ENCODE assay signal across 24 cellular contexts in genomic region chr5:8831854-8832253, GRCh38.
DNase-seq lines count a peak whose midpoint lies in the region; ATAC-seq and TF ChIP-seq lines count a peak whose summit lies in the region.
"Had no signal": no experiment of that assay in that cellular context is flagged by ENCODE, and none has a peak within 500 bp of the region (broad histone marks: within the 10 kb centered on the region; RNA-seq: fewer than 3 reads in every experiment).

No MANE protein-coding gene starts in this region.

- H3K36me3 ChIP-seq in breast epithelium, result no peaks in the 10 kb centered on the region
- H3K36me3 ChIP-seq: HAP-1, SJCRH30 had no signal

- no peak overlapping the region for H3K27ac ChIP-seq in breast epithelium
- H3K27ac ChIP-seq: 22Rv1, HL-60, SJCRH30 had no signal

- H3K4me3 ChIP-seq in breast epithelium (no peak overlapping the region), choroid plexus epithelial cell (ENCODE audit: low read depth, low read length) (no peak overlapping the region), foreskin fibroblast (ENCODE audit: low read depth in 1 of 2, low read length in 2 of 2) (no peak overlapping the region)
- H3K4me3 ChIP-seq: HAP-1, SJCRH30 had no signal

- H3K4me3 Mint-ChIP-seq in MCF 10A (ENCODE audit: unreplicated experiment) (no peak overlapping the region), T-helper 17 cell (no peak overlapping the region), T-cell (no peak overlapping the region)
- H3K4me3 Mint-ChIP-seq: CD8-positive, alpha-beta T cell had no signal

- intact Hi-C loops in MCF 10A (cut with micrococcal nuclease), result no loop called here
- intact Hi-C loops in breast epithelium (cut with DNase I; ENCODE audit: low total_unique reads), result no loop called here

- no peak for TF ChIP-seq CTCF in MCF 10A (IDR thresholded peaks at IDR 0.05; ENCODE audit: unreplicated experiment)
- no peak for TF ChIP-seq CTCF in breast epithelium (IDR thresholded peaks at IDR 0.05)
- no peak for TF ChIP-seq CTCF in choroid plexus epithelial cell (conservative IDR thresholded peaks at IDR 0.05; ENCODE audit: low read depth, low read length)
- no peak for TF ChIP-seq CTCF in foreskin fibroblast (IDR thresholded peaks at IDR 0.05; ENCODE audit: low read depth, low read length)

- H3K9me3 Mint-ChIP-seq in MCF 10A (ENCODE audit: unreplicated experiment), result no peaks in the 10 kb centered on the region
- peaks cover 5 to 14% (median 10%) of the 10 kb centered on the region in 3 donors for H3K9me3 Mint-ChIP-seq in T-cell

- CTCF ChIA-PET in MCF 10A (lab: Yijun Ruan, JAX) (no interaction called here), T-cell (lab: Charles Lee) (interaction anchor here in 1 of 2 donors (0.7 kb wide), 1 partner anchor 488 kb away, joined by 7 read pairs; no protein-coding TSS in a partner anchor)

- H3K4me1 Mint-ChIP-seq in MCF 10A (ENCODE audit: insufficient read depth, unreplicated experiment) (peaks cover 41% of the 10 kb centered on the region), T-helper 17 cell (no peaks in the 10 kb centered on the region), T-cell (no peaks in the 10 kb centered on the region)

- no TSS peak for BruUV-seq in MCF 10A (replicated peaks; lab: Mats Ljungman, UMichigan)

- no peaks in the 10 kb centered on the region for H3K27me3 Mint-ChIP-seq in MCF 10A (ENCODE audit: insufficient read depth, unreplicated experiment)
- H3K27me3 Mint-ChIP-seq in T-helper 17 cell, result no peaks in the 10 kb centered on the region
- H3K27me3 Mint-ChIP-seq in T-cell, result no peaks in the 10 kb centered on the region

- ATAC-seq in T-helper 17 cell, result no peak
- ATAC-seq in T-cell (replicated peaks in 1 of 4), result no peak
- ATAC-seq: CD8-positive, alpha-beta T cell; HepG2 had no signal

- no peaks in the 10 kb centered on the region for H3K36me3 Mint-ChIP-seq in MCF 10A (ENCODE audit: insufficient read depth, unreplicated experiment)
- H3K36me3 Mint-ChIP-seq in T-helper 17 cell (ENCODE audit: low read depth), result no peaks in the 10 kb centered on the region
- no peaks in the 10 kb centered on the region for H3K36me3 Mint-ChIP-seq in T-cell
- H3K36me3 Mint-ChIP-seq: CD8-positive, alpha-beta T cell had no signal

- H3K9me3 ChIP-seq in breast epithelium, result no peaks in the 10 kb centered on the region
- no peaks in the 10 kb centered on the region for H3K9me3 ChIP-seq in T-helper 17 cell (ENCODE audit: control insufficient read depth, low read length, poor library complexity, severe bottlenecking)
- H3K9me3 ChIP-seq: HAP-1, SJCRH30 had no signal

- DNase-seq in MCF 10A (ENCODE audit: unreplicated experiment) (no peak), breast epithelium (ENCODE audit: low spot score in 2 of 2) (no peak), choroid plexus epithelial cell (ENCODE audit: low read depth) (peak; percentile 37), foreskin fibroblast (peak; percentile 28 to 31), NCI-H2029 treated with DMSO at 0.1 percent for 48 hours (lab: John Stamatoyannopoulos, UW) (no peak), T-helper 17 cell (no peak), T-cell (no peak)
- DNase-seq in central memory CD4-positive, alpha-beta T cell, result no peak
- DNase-seq: AML-193; C1 segment of cervical spinal cord; CD8-positive, alpha-beta T cell; DMS153; KBM-7; NCI-H1092; NCI-H1436; NCI-H187 treated with DMSO at 0.1 percent for 48 hours; NCI-H226; NCI-H524; NCI-H82; SJCRH30 had no signal

- H3K27me3 ChIP-seq in breast epithelium, result no peaks in the 10 kb centered on the region
- H3K27me3 ChIP-seq: SJCRH30 had no signal

- peak overlapping the region; percentile 63 for H3K27ac Mint-ChIP-seq in MCF 10A (ENCODE audit: low read depth, unreplicated experiment)
- H3K27ac Mint-ChIP-seq in T-helper 17 cell, result no peak overlapping the region
- no peak overlapping the region for H3K27ac Mint-ChIP-seq in T-cell
- H3K27ac Mint-ChIP-seq: CD8-positive, alpha-beta T cell had no signal

- POLR2A ChIA-PET in MCF 10A (lab: Yijun Ruan, JAX) (interaction anchor here (0.6 kb wide), 1 partner anchor 75 kb away, joined by 3 read pairs; no protein-coding TSS in a partner anchor), T-cell (lab: Charles Lee) (no interaction called here)

- no peak for TF ChIP-seq POLR2A in breast epithelium (IDR thresholded peaks at IDR 0.05)

- no peaks in the 10 kb centered on the region for H3K4me1 ChIP-seq in breast epithelium
- H3K4me1 ChIP-seq: HAP-1 had no signal

Comparison
In these comparisons a context has a peak if more than half of its experiments do, and no peak if none do; other contexts are left out.
1. DNase-seq: peak in choroid plexus epithelial cell (single experiment) and foreskin fibroblast (2 of 2); none in MCF 10A (single experiment), breast epithelium (0 of 2), NCI-H2029 treated with DMSO at 0.1 percent for 48 hours (single experiment), central memory CD4-positive, alpha-beta T cell (single experiment), T-helper 17 cell (0 of 3) and T-cell (0 of 34).